22 cellular contexts compared by ENCODE assay signal in the genomic region with DNA sequence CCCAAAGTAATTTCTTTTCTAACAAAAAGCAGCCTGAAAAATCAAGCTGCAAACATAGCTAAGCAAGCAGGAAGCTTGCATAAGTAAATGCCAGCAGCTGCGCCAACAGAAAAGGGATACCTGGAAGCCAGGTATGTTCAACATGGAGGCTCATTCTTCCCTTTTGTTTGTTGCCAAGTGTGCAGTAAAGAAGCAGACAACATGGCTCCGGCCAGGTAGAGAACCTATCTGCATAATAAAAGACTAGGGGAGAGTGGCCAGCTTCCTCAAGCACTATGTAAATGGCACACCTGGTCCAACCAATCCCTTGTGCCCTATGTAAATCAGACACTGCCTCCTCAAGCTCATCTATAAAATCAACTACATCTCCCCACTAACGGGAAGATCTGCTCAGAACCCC.
DNase-seq lines count a peak whose midpoint lies in the region; ATAC-seq lines count a peak whose summit lies in the region.
"Had no signal": no experiment of that assay in that cellular context is flagged by ENCODE, and none has a peak within 500 bp of the region (broad histone marks: within the 10 kb centered on the region; RNA-seq: fewer than 3 reads in every experiment).

No MANE protein-coding gene starts in this region.

- H3K27me3 Mint-ChIP-seq in activated CD4-positive, alpha-beta T cell treated with anti-CD3 and anti-CD28 coated beads, Interleukin-2, amount 10 ng/mL, durations not matched to agents 7 days and 5 days: no peaks in the 10 kb centered on the region
- H3K27me3 Mint-ChIP-seq: naive thymus-derived CD8-positive, alpha-beta T cell; stimulated activated memory B cell treated with anti-CD40 and anti-IgM and Interleukin-4, amounts not matched to agents 10 μg/mL and 1 μg/mL and 100 μg/mL, for 72 hours had no signal

- H3K4me1 Mint-ChIP-seq in activated CD4-positive, alpha-beta T cell treated with anti-CD3 and anti-CD28 coated beads, Interleukin-2, amount 10 ng/mL, durations not matched to agents 7 days and 5 days: no peaks in the 10 kb centered on the region
- H3K4me1 Mint-ChIP-seq: naive thymus-derived CD8-positive, alpha-beta T cell; stimulated activated memory B cell treated with anti-CD40 and anti-IgM and Interleukin-4, amounts not matched to agents 10 μg/mL and 1 μg/mL and 100 μg/mL, for 72 hours had no signal

- no peak overlapping the region for H3K4me3 Mint-ChIP-seq in activated CD4-positive, alpha-beta T cell treated with anti-CD3 and anti-CD28 coated beads, Interleukin-2, amount 10 ng/mL, durations not matched to agents 7 days and 5 days
- H3K4me3 Mint-ChIP-seq: HFFc6; naive thymus-derived CD8-positive, alpha-beta T cell; stimulated activated memory B cell treated with anti-CD40 and anti-IgM and Interleukin-4, amounts not matched to agents 10 μg/mL and 1 μg/mL and 100 μg/mL, for 72 hours; T-helper 2 cell treated with Interferon-gamma antibody and Interleukin-4, amounts not matched to agents 5 μg/mL and 100 μg/mL, for 36 hours had no signal

- ATAC-seq in activated naive CD4-positive, alpha-beta T cell treated with anti-CD3 and anti-CD28 coated beads, Interleukin-2, amount 50 U/mL, for 72 hours: no peak
- ATAC-seq in HG02588 (IDR thresholded peaks at IDR 0.05; ENCODE audit: unreplicated experiment): no peak
- ATAC-seq: naive thymus-derived CD8-positive, alpha-beta T cell; stimulated activated memory B cell treated with anti-CD40 and anti-IgM and Interleukin-4, amounts not matched to agents 10 μg/mL and 1 μg/mL and 100 μg/mL, for 72 hours had no signal

- H3K9me3 Mint-ChIP-seq in activated naive CD4-positive, alpha-beta T cell treated with anti-CD3 and anti-CD28 coated beads, Interleukin-2, amount 50 U/mL, for 72 hours: peaks cover 4 to 14% of the 10 kb centered on the region in 2 donors
- peaks cover 6% of the 10 kb centered on the region for H3K9me3 Mint-ChIP-seq in activated CD4-positive, alpha-beta T cell treated with anti-CD3 and anti-CD28 coated beads, Interleukin-2, amount 10 ng/mL, durations not matched to agents 7 days and 5 days

- peak; percentile 80 for DNase-seq in DMS53 (lab: John Stamatoyannopoulos, UW)
- peak; percentile 73 for DNase-seq in NCI-H2029 (lab: John Stamatoyannopoulos, UW)
- peak; percentile 44 for DNase-seq in NCI-H748 treated with DMSO at 0.1 percent for 48 hours (lab: John Stamatoyannopoulos, UW)
- peak; percentile 10 for DNase-seq in iPS-NIHi7 (ENCODE audit: extremely low spot score)
- DNase-seq in activated naive CD4-positive, alpha-beta T cell treated with anti-CD3 and anti-CD28 coated beads, Interleukin-2, amount 50 U/mL, for 72 hours (ENCODE audit: low spot score in 2 of 2): no peak
- DNase-seq in activated CD4-positive, alpha-beta T cell treated with anti-CD3 and anti-CD28 coated beads, Interleukin-2, amount 10 ng/mL, durations not matched to agents 7 days and 5 days: no peak
- DNase-seq: ACHN; activated CD4-positive, alpha-beta T cell treated with anti-CD3 and anti-CD28 coated beads, Interleukin-2, amount 50 U/mL, for 1 hour; activated naive CD4-positive, alpha-beta T cell treated with anti-CD3 and anti-CD28 coated beads, Interleukin-2, amount 50 U/mL, for 16 hours; foreskin melanocyte; HFFc6; KG1; midbrain; MV-4-11; naive thymus-derived CD8-positive, alpha-beta T cell; NCI-H2107; NCI-H774; SK-N-SH; WERI-Rb-1 had no signal

- CTCF ChIA-PET in activated CD4-positive, alpha-beta T cell treated with anti-CD3 and anti-CD28 coated beads, Interleukin-2, amount 10 ng/mL, durations not matched to agents 7 days and 5 days (lab: Charles Lee): no interaction called here

- H3K27ac Mint-ChIP-seq in activated naive CD4-positive, alpha-beta T cell treated with anti-CD3 and anti-CD28 coated beads, Interleukin-2, amount 50 U/mL, for 72 hours: no peak overlapping the region
- H3K27ac Mint-ChIP-seq in activated CD4-positive, alpha-beta T cell treated with anti-CD3 and anti-CD28 coated beads, Interleukin-2, amount 10 ng/mL, durations not matched to agents 7 days and 5 days: no peak overlapping the region
- H3K27ac Mint-ChIP-seq: HFFc6; naive thymus-derived CD8-positive, alpha-beta T cell; stimulated activated memory B cell treated with anti-CD40 and anti-IgM and Interleukin-4, amounts not matched to agents 10 μg/mL and 1 μg/mL and 100 μg/mL, for 72 hours; T-helper 2 cell treated with Interferon-gamma antibody and Interleukin-4, amounts not matched to agents 5 μg/mL and 100 μg/mL, for 36 hours had no signal

- POLR2A ChIA-PET in activated CD4-positive, alpha-beta T cell treated with anti-CD3 and anti-CD28 coated beads, Interleukin-2, amount 10 ng/mL, durations not matched to agents 7 days and 5 days (lab: Charles Lee): interaction anchor here (0.5 kb wide), 1 partner anchor 101 kb away, joined by 3 read pairs; no protein-coding TSS in a partner anchor

- peaks cover 0 to 5% of the 10 kb centered on the region in 2 donors for H3K36me3 Mint-ChIP-seq in activated naive CD4-positive, alpha-beta T cell treated with anti-CD3 and anti-CD28 coated beads, Interleukin-2, amount 50 U/mL, for 72 hours
- no peaks in the 10 kb centered on the region for H3K36me3 Mint-ChIP-seq in activated CD4-positive, alpha-beta T cell treated with anti-CD3 and anti-CD28 coated beads, Interleukin-2, amount 10 ng/mL, durations not matched to agents 7 days and 5 days (ENCODE audit: low read depth)
- H3K36me3 Mint-ChIP-seq: naive thymus-derived CD8-positive, alpha-beta T cell; stimulated activated memory B cell treated with anti-CD40 and anti-IgM and Interleukin-4, amounts not matched to agents 10 μg/mL and 1 μg/mL and 100 μg/mL, for 72 hours had no signal

Comparison
In these comparisons a context has a peak if more than half of its experiments do, and no peak if none do; other contexts are left out.
1. DNase-seq: peak in DMS53 (single experiment), NCI-H2029 (single experiment), NCI-H748 treated with DMSO at 0.1 percent for 48 hours (single experiment) and iPS-NIHi7 (single experiment); none in activated naive CD4-positive, alpha-beta T cell treated with anti-CD3 and anti-CD28 coated beads, Interleukin-2, amount 50 U/mL, for 72 hours (0 of 2) and activated CD4-positive, alpha-beta T cell treated with anti-CD3 and anti-CD28 coated beads, Interleukin-2, amount 10 ng/mL, durations not matched to agents 7 days and 5 days (single experiment).